In genomic region chr3:71055602-71056001, GRCh38 we compare ENCODE assay signal across 12 cellular contexts.
DNase-seq lines count a peak whose midpoint lies in the region; ATAC-seq and TF ChIP-seq lines count a peak whose summit lies in the region.
"Had no signal": no experiment of that assay in that cellular context is flagged by ENCODE, and none has a peak within 500 bp of the region (broad histone marks: within the 10 kb centered on the region; RNA-seq: fewer than 3 reads in every experiment).

No MANE protein-coding gene starts in this region.

- peaks cover 99% of the 10 kb centered on the region for H3K4me1 Mint-ChIP-seq in activated CD4-positive, alpha-beta T cell treated with anti-CD3 and anti-CD28 coated beads for 36 hours
- H3K4me1 Mint-ChIP-seq in MCF 10A (ENCODE audit: insufficient read depth, unreplicated experiment), result peaks cover 74% of the 10 kb centered on the region

- H3K9me3 ChIP-seq in subcutaneous abdominal adipose tissue (ENCODE audit: control insufficient read depth in 5 of 5, low read length in 5 of 5), result no peaks in the 10 kb centered on the region

- H3K36me3 ChIP-seq in subcutaneous abdominal adipose tissue (ENCODE audit: control insufficient read depth in 5 of 5, insufficient read depth in 5 of 5, low read length in 5 of 5), result peaks cover 11 to 17% (median 14%) of the 10 kb centered on the region in 5 donors

- H3K36me3 Mint-ChIP-seq in activated CD4-positive, alpha-beta T cell treated with anti-CD3 and anti-CD28 coated beads for 36 hours (ENCODE audit: low read depth), result peaks cover 57% of the 10 kb centered on the region
- peaks cover 33% of the 10 kb centered on the region for H3K36me3 Mint-ChIP-seq in MCF 10A (ENCODE audit: insufficient read depth, unreplicated experiment)

- ATAC-seq in activated CD4-positive, alpha-beta T cell treated with anti-CD3 and anti-CD28 coated beads for 36 hours, result no peak
- no peak for ATAC-seq in HG02970 (IDR thresholded peaks at IDR 0.05; ENCODE audit: low FRiP score, unreplicated experiment)

- H3K27ac Mint-ChIP-seq in activated CD4-positive, alpha-beta T cell treated with anti-CD3 and anti-CD28 coated beads for 36 hours, result peak overlapping the region; percentile 97
- peak overlapping the region; percentile 94 for H3K27ac Mint-ChIP-seq in MCF 10A (ENCODE audit: low read depth, unreplicated experiment)

- CTCF ChIA-PET in activated CD4-positive, alpha-beta T cell treated with anti-CD3 and anti-CD28 coated beads for 36 hours (lab: Charles Lee), result interaction anchor here (0.5 to 1.5 kb wide), 5 partner anchors 7 to 1107 kb away, joined by 3 to 7 read pairs (median 3); no protein-coding TSS in a partner anchor
- CTCF ChIA-PET in MCF 10A (lab: Yijun Ruan, JAX), result interaction anchor here (0.7 to 2.2 kb wide), 5 partner anchors 14 to 593 kb away, joined by 3 to 13 read pairs (median 3); no protein-coding TSS in a partner anchor

- H3K27me3 Mint-ChIP-seq in activated CD4-positive, alpha-beta T cell treated with anti-CD3 and anti-CD28 coated beads for 36 hours, result no peaks in the 10 kb centered on the region
- H3K27me3 Mint-ChIP-seq in MCF 10A (ENCODE audit: insufficient read depth, unreplicated experiment), result no peaks in the 10 kb centered on the region

- no peak for DNase-seq in activated CD4-positive, alpha-beta T cell treated with anti-CD3 and anti-CD28 coated beads for 36 hours
- no peak for DNase-seq in activated CD4-positive, alpha-beta T cell treated with anti-CD3 and anti-CD28 coated beads, Interleukin-2, amount 50 U/mL, for 48 hours
- DNase-seq in MCF 10A (ENCODE audit: unreplicated experiment) (peak; percentile 85), iris pigment epithelial cell (ENCODE audit: low read depth) (peak; percentile 87), NCI-H446 treated with DMSO at 0.1 percent for 48 hours (lab: John Stamatoyannopoulos, UW) (no peak), GM20000 (ENCODE audit: low spot score) (no peak)
- DNase-seq: DND-41, H7, NCI-H1105, T-helper 9 cell had no signal

- peak overlapping the region; percentile 74 for H3K27ac ChIP-seq in subcutaneous abdominal adipose tissue (ENCODE audit: low read depth, low read length)

- intact Hi-C loops in activated CD4-positive, alpha-beta T cell treated with anti-CD3 and anti-CD28 coated beads for 36 hours (cut with DNase I, micrococcal nuclease), result loop anchor here in 1 of 2 experiments (2.0 kb wide), 1 partner anchor 171 kb away; no protein-coding TSS in a partner anchor
- intact Hi-C loops in MCF 10A (cut with micrococcal nuclease), result no loop called here

- H3K4me1 ChIP-seq in subcutaneous abdominal adipose tissue (ENCODE audit: control insufficient read depth in 5 of 5, insufficient read depth in 5 of 5, low read length in 5 of 5), result peaks cover 2 to 86% (median 53%) of the 10 kb centered on the region in 5 donors

- peak overlapping the region in 1 of 5 donors; percentile 23 for H3K4me3 ChIP-seq in subcutaneous abdominal adipose tissue (ENCODE audit: low read depth in 1 of 5, low read length in 5 of 5)

- TF ChIP-seq CTCF in MCF 10A (IDR thresholded peaks at IDR 0.05; ENCODE audit: unreplicated experiment) (no peak), GM20000 (IDR thresholded peaks at IDR 0.05; ENCODE audit: extremely low read depth, missing control alignments) (no peak)

- no peaks in the 10 kb centered on the region for H3K27me3 ChIP-seq in subcutaneous abdominal adipose tissue (ENCODE audit: control insufficient read depth in 5 of 5, insufficient read depth in 4 of 5, low read length in 5 of 5)

- peak overlapping the region in 1 of 5 donors; percentile 15 for H3K9ac ChIP-seq in subcutaneous abdominal adipose tissue (ENCODE audit: low read length in 5 of 5)

- H3K9me3 Mint-ChIP-seq in activated CD4-positive, alpha-beta T cell treated with anti-CD3 and anti-CD28 coated beads for 36 hours (ENCODE audit: low read depth), result no peaks in the 10 kb centered on the region
- no peaks in the 10 kb centered on the region for H3K9me3 Mint-ChIP-seq in MCF 10A (ENCODE audit: unreplicated experiment)

- peak overlapping the region; percentile 40 for H3K4me3 Mint-ChIP-seq in activated CD4-positive, alpha-beta T cell treated with anti-CD3 and anti-CD28 coated beads for 36 hours
- H3K4me3 Mint-ChIP-seq in MCF 10A (ENCODE audit: unreplicated experiment), result peak overlapping the region; percentile 63

- POLR2A ChIA-PET in activated CD4-positive, alpha-beta T cell treated with anti-CD3 and anti-CD28 coated beads for 36 hours (lab: Charles Lee), result interaction anchor here (0.5 kb wide), 1 partner anchor 28 kb away, joined by 3 read pairs; no protein-coding TSS in a partner anchor
- POLR2A ChIA-PET in MCF 10A (lab: Yijun Ruan, JAX), result interaction anchor here (0.9 to 11.8 kb wide), 10 partner anchors 9 to 529 kb away, joined by 3 to 219 read pairs (median 7); partner anchors contain the start of gene FOXP1

- no TSS peak for BruUV-seq in MCF 10A (replicated peaks; lab: Mats Ljungman, UMichigan)

Comparison
In these comparisons a context has a peak if more than half of its experiments do, and no peak if none do; other contexts are left out.
1. DNase-seq: peak in MCF 10A (single experiment) and iris pigment epithelial cell (single experiment); none in activated CD4-positive, alpha-beta T cell treated with anti-CD3 and anti-CD28 coated beads for 36 hours (single experiment), activated CD4-positive, alpha-beta T cell treated with anti-CD3 and anti-CD28 coated beads, Interleukin-2, amount 50 U/mL, for 48 hours (0 of 2), NCI-H446 treated with DMSO at 0.1 percent for 48 hours (single experiment) and GM20000 (single experiment).